35 cellular contexts compared by ENCODE assay signal in genomic region chr3:74605437-74605836, GRCh38.
"Had no signal": no experiment of that assay in that cellular context is flagged by ENCODE, and none has a peak within 500 bp of the region (broad histone marks: within the 10 kb centered on the region; RNA-seq: fewer than 3 reads in every experiment).

No MANE protein-coding gene starts in this region.

- ATAC-seq: activated CD8-positive, alpha-beta memory T cell treated with anti-CD3 and anti-CD28 coated beads, Interleukin-2, amount 10 ng/mL, durations not matched to agents 7 days and 5 days; activated T-cell treated with anti-CD3 and anti-CD28 coated beads, Interleukin-2, amount 50 U/mL, for 72 hours; activated T-helper 17 cell treated with anti-CD3 and anti-CD28 coated beads, Interleukin-2, amount 50 U/mL, for 72 hours had no signal

- DNase-seq: activated CD4-positive, alpha-beta memory T cell treated with anti-CD3 and anti-CD28 coated beads, Interleukin-2, amount 10 ng/mL, durations not matched to agents 7 days and 5 days; activated CD4-positive, alpha-beta T cell treated with anti-CD3 and anti-CD28 coated beads for 1 hour; activated CD4-positive, alpha-beta T cell treated with anti-CD3 and anti-CD28 coated beads for 48 hours; activated CD4-positive, CD25-positive, alpha-beta regulatory T cell; activated CD8-positive, alpha-beta memory T cell treated with anti-CD3 and anti-CD28 coated beads for 24 hours; activated CD8-positive, alpha-beta memory T cell treated with anti-CD3 and anti-CD28 coated beads, Interleukin-2, amount 10 ng/mL, durations not matched to agents 7 days and 5 days; activated CD8-positive, alpha-beta memory T cell treated with anti-CD3 and anti-CD28 coated beads, Interleukin-2, amount 50 U/mL, for 48 hours; activated effector memory CD4-positive, alpha-beta T cell treated with anti-CD3 and anti-CD28 coated beads, Interleukin-2, amount 50 U/mL, for 16 hours; activated naive CD4-positive, alpha-beta T cell; activated naive CD4-positive, alpha-beta T cell treated with anti-CD3 and anti-CD28 coated beads, Interleukin-2, amount 50 U/mL, for 16 hours; activated naive CD8-positive, alpha-beta T cell treated with anti-CD3 and anti-CD28 coated beads for 36 hours; activated T-cell treated with anti-CD3 and anti-CD28 coated beads, Interleukin-2, amount 50 U/mL, for 1 hour; activated T-cell treated with anti-CD3 and anti-CD28 coated beads, Interleukin-2, amount 50 U/mL, for 72 hours; amniotic stem cell; aorta; brain microvascular endothelial cell; colonic mucosa; MM.1S; NCI-H1092 treated with DMSO at 0.1 percent for 48 hours; NCI-H1436; NCI-H1694; NCI-H1930; NCI-H2081 treated with DMSO at 0.1 percent for 48 hours; NCI-H2171; NCI-H226; NCI-H446 treated with DMSO at 0.1 percent for 48 hours; NCI-H526; PC-9; Right ventricle myocardium superior; SK-N-SH; T-helper 1 cell; T-helper 2 cell; T1000; WERI-Rb-1 had no signal
